Comparison of ENCODE assay signal across 23 cellular contexts in the genomic region with DNA sequence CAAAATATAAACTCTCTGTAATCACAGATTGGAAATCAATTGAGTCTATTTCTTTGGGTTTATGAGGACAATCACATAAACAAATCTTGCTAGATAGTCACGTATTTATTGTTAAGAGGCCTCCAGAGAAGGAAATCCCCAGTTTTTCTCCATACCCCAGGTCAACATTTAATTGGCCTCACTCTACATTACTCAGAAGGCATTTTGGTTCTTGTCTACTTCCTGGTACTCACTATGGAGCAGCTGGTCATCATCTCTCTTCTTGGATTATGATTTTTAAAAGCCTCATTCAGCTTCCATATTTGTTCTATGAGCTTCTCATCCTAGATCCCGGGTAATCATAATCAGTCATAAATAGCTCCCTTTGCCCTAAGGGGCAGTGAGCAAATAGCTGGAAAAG.
DNase-seq lines count a peak whose midpoint lies in the region; ATAC-seq, FAIRE-seq and TF ChIP-seq lines count a peak whose summit lies in the region.
"Had no signal": no experiment of that assay in that cellular context is flagged by ENCODE, and none has a peak within 500 bp of the region (broad histone marks: within the 10 kb centered on the region; RNA-seq: fewer than 3 reads in every experiment).

No MANE protein-coding gene starts in this region.

- no peak for TF ChIP-seq CTCF in pancreas (IDR thresholded peaks at IDR 0.05)

- H3K4me1 ChIP-seq in pancreas = peaks cover 6 to 22% (median 13%) of the 10 kb centered on the region in 3 donors
- H3K4me1 ChIP-seq: Caco-2 had no signal

- intact Hi-C loops in left colon (cut with DNase I, micrococcal nuclease) = no loop called here
- intact Hi-C loops in pancreas (cut with DNase I) = no loop called here

- WGBS in pancreas, 2 donors = 81 to 88% methylated on average over 2 of the region's 2 CpGs

- H3K27me3 ChIP-seq in pancreas = no peaks in the 10 kb centered on the region
- H3K27me3 ChIP-seq: BLaER1 treated with 17β-estradiol and CSF1 and Interleukin-3, amounts not matched to agents 10 nM and 100 nM had no signal

- H3K36me3 ChIP-seq in pancreas = no peaks in the 10 kb centered on the region
- H3K36me3 ChIP-seq: BLaER1 treated with 17β-estradiol and CSF1 and Interleukin-3, amounts not matched to agents 10 nM and 100 nM had no signal

- H3K4me3 ChIP-seq in pancreas = no peak overlapping the region
- H3K4me3 ChIP-seq: BLaER1 treated with 17β-estradiol and CSF1 and Interleukin-3, amounts not matched to agents 10 nM and 100 nM had no signal

- ATAC-seq in left colon (peak; percentile 53), pancreas (peak in 3 of 4 donors; percentile 27 to 57 (median 38)), HG02938 (IDR thresholded peaks at IDR 0.05; ENCODE audit: unreplicated experiment) (no peak), GM21619 (IDR thresholded peaks at IDR 0.05; ENCODE audit: unreplicated experiment) (no peak)
- ATAC-seq: CD8-positive, alpha-beta T cell had no signal

- H3K27ac ChIP-seq in pancreas = no peak overlapping the region
- H3K27ac ChIP-seq: BLaER1 treated with 17β-estradiol and CSF1 and Interleukin-3, amounts not matched to agents 10 nM and 100 nM; C4-2B had no signal

- peak; percentile 49 for DNase-seq in DMS53 (lab: John Stamatoyannopoulos, UW)
- peak; percentile 9 for DNase-seq in DMS53 treated with DMSO at 0.1 percent for 48 hours (lab: John Stamatoyannopoulos, UW; ENCODE audit: unreplicated experiment)
- DNase-seq in left colon = no peak
- no peak for DNase-seq in pancreas
- DNase-seq in hepatic stellate cell (ENCODE audit: low spot score) = no peak
- DNase-seq in NCI-H2171 treated with DMSO at 0.1 percent for 48 hours (lab: John Stamatoyannopoulos, UW) = no peak
- DNase-seq: 8988T; ACHN; Caco-2; Calu3; CD4-positive, alpha-beta T cell; CD8-positive, alpha-beta T cell; DMS79 treated with DMSO at 0.1 percent for 48 hours; GF-D8 had no signal

- FAIRE-seq in pancreas (lab: Jason Lieb, UNC) = no peak
- FAIRE-seq: A204.1, D721Med, G401.6, GM12891, GM19239 had no signal

- H3K9me3 ChIP-seq in pancreas = no peaks in the 10 kb centered on the region
- H3K9me3 ChIP-seq: Caco-2 had no signal

Comparison
In these comparisons a context has a peak if more than half of its experiments do, and no peak if none do; other contexts are left out.
1. DNase-seq: peak in DMS53 (single experiment) and DMS53 treated with DMSO at 0.1 percent for 48 hours (single experiment); none in left colon (0 of 2), pancreas (0 of 6), hepatic stellate cell (single experiment) and NCI-H2171 treated with DMSO at 0.1 percent for 48 hours (single experiment).
2. ATAC-seq: peak in left colon (single experiment) and pancreas (3 of 4); none in HG02938 (single experiment) and GM21619 (single experiment).